11 cellular contexts compared by ENCODE assay signal in genomic region chr18:2955966-2956521, GRCh38. TPM values are rescaled to one million over a fixed set of nuclear protein-coding genes. Genes with fewer than 3 reads are reported as not detected.
A peak's percentile ranks its signal among the peaks of the same experiment; 100 is the strongest.
DNase-seq lines count a peak whose midpoint lies in the region; ATAC-seq and TF ChIP-seq lines count a peak whose summit lies in the region.
"Had no signal": no experiment of that assay in that cellular context is flagged by ENCODE, and none has a peak within 500 bp of the region (broad histone marks: within the 10 kb centered on the region; RNA-seq: fewer than 3 reads in every experiment).

No MANE protein-coding gene starts in this region.

- no peak for ATAC-seq in activated naive CD8-positive, alpha-beta T cell treated with anti-CD3 and anti-CD28 coated beads, Interleukin-2, amount 10 ng/mL, durations not matched to agents 7 days and 5 days (ENCODE audit: low read depth)
- no peak for ATAC-seq in HG03571 (IDR thresholded peaks at IDR 0.05; ENCODE audit: unreplicated experiment)

- H3K4me1 Mint-ChIP-seq in activated naive CD8-positive, alpha-beta T cell treated with anti-CD3 and anti-CD28 coated beads, Interleukin-2, amount 10 ng/mL, durations not matched to agents 7 days and 5 days: peaks cover 61% of the 10 kb centered on the region
- H3K4me1 Mint-ChIP-seq in mesothelial cell of epicardium (peaks cover 6% of the 10 kb centered on the region), Caco-2 (ENCODE audit: low read depth, unreplicated experiment) (no peaks in the 10 kb centered on the region)

- POLR2A ChIA-PET in activated naive CD8-positive, alpha-beta T cell treated with anti-CD3 and anti-CD28 coated beads, Interleukin-2, amount 10 ng/mL, durations not matched to agents 7 days and 5 days (lab: Charles Lee): interaction anchor here (2.5 to 8.1 kb wide), 4 partner anchors 15 to 291 kb away, joined by 11 to 104 read pairs (median 37); partner anchors contain the start of gene MYL12A
- POLR2A ChIA-PET in Caco-2 (lab: Charles Lee): interaction anchor here (0.6 kb wide), 1 partner anchor 82 kb away, joined by 4 read pairs; no protein-coding TSS in a partner anchor

- H3K4me1 ChIP-seq in ascending aorta: peaks cover 13 to 25% of the 10 kb centered on the region in 2 donors
- H3K4me1 ChIP-seq in Caco-2: no peaks in the 10 kb centered on the region

- peak overlapping the region; percentile 84 for H3K27ac Mint-ChIP-seq in activated naive CD8-positive, alpha-beta T cell treated with anti-CD3 and anti-CD28 coated beads, Interleukin-2, amount 10 ng/mL, durations not matched to agents 7 days and 5 days
- peak overlapping the region; percentile 30 for H3K27ac Mint-ChIP-seq in mesothelial cell of epicardium
- no peak overlapping the region for H3K27ac Mint-ChIP-seq in Caco-2 (ENCODE audit: unreplicated experiment)

- H3K4me3 ChIP-seq in AG10803 (ENCODE audit: low read length) (peak overlapping the region; percentile 26), ascending aorta (no peak overlapping the region), Caco-2 (ENCODE audit: low read depth, low read length) (no peak overlapping the region)
- H3K4me3 ChIP-seq: esophagus squamous epithelium had no signal

- CTCF ChIA-PET in Caco-2 (lab: Charles Lee): no interaction called here

- no peaks in the 10 kb centered on the region for H3K27me3 Mint-ChIP-seq in activated naive CD8-positive, alpha-beta T cell treated with anti-CD3 and anti-CD28 coated beads, Interleukin-2, amount 10 ng/mL, durations not matched to agents 7 days and 5 days
- H3K27me3 Mint-ChIP-seq in mesothelial cell of epicardium (ENCODE audit: low read depth) (no peaks in the 10 kb centered on the region), Caco-2 (ENCODE audit: insufficient read depth, unreplicated experiment) (no peaks in the 10 kb centered on the region)

- H3K9me3 ChIP-seq in ascending aorta: no peaks in the 10 kb centered on the region
- no peaks in the 10 kb centered on the region for H3K9me3 ChIP-seq in Caco-2
- H3K9me3 ChIP-seq: esophagus squamous epithelium had no signal

- peak; percentile 82 for DNase-seq in AG10803 (ENCODE audit: low read depth)
- DNase-seq in GM03348 (ENCODE audit: low spot score): peak; percentile 60
- no peak for DNase-seq in activated naive CD8-positive, alpha-beta T cell treated with anti-CD3 and anti-CD28 coated beads, Interleukin-2, amount 10 ng/mL, durations not matched to agents 7 days and 5 days
- DNase-seq in mesothelial cell of epicardium (ENCODE audit: low spot score in 2 of 2, unreplicated experiment in 2 of 2): no peak
- no peak for DNase-seq in NCI-H748 (lab: John Stamatoyannopoulos, UW; ENCODE audit: unreplicated experiment)
- no peak for DNase-seq in ascending aorta (ENCODE audit: low spot score in 2 of 2)
- DNase-seq in Caco-2: no peak
- DNase-seq: esophagus squamous epithelium, H7 had no signal

- intact Hi-C loops in ascending aorta (cut with DNase I): no loop called here
- intact Hi-C loops in Caco-2 (cut with micrococcal nuclease; ENCODE audit: unreplicated experiment): no loop called here

- H3K27ac ChIP-seq in ascending aorta: peak overlapping the region in 1 of 2 donors; percentile 16
- H3K27ac ChIP-seq: C4-2B had no signal

- H3K27me3 ChIP-seq in ascending aorta (no peaks in the 10 kb centered on the region), Caco-2 (replicated peaks; ENCODE audit: control insufficient read depth, insufficient read depth, low read length) (no peaks in the 10 kb centered on the region)
- H3K27me3 ChIP-seq: esophagus squamous epithelium had no signal

- TF ChIP-seq CTCF in AG10803 (conservative IDR thresholded peaks at IDR 0.05; ENCODE audit: low read length) (no peak), mesothelial cell of epicardium (IDR thresholded peaks at IDR 0.05; ENCODE audit: unreplicated experiment) (no peak), ascending aorta (IDR thresholded peaks at IDR 0.05) (no peak), Caco-2 (IDR thresholded peaks at IDR 0.05; ENCODE audit: insufficient read depth in 1 of 2, low read depth in 1 of 2, low read length in 1 of 2, severe bottlenecking in 1 of 2, unreplicated experiment in 1 of 2) (no peak)

- no peaks in the 10 kb centered on the region for H3K9me3 Mint-ChIP-seq in activated naive CD8-positive, alpha-beta T cell treated with anti-CD3 and anti-CD28 coated beads, Interleukin-2, amount 10 ng/mL, durations not matched to agents 7 days and 5 days
- H3K9me3 Mint-ChIP-seq in mesothelial cell of epicardium: peaks cover 8% of the 10 kb centered on the region
- no peaks in the 10 kb centered on the region for H3K9me3 Mint-ChIP-seq in Caco-2 (ENCODE audit: unreplicated experiment)

- H3K36me3 Mint-ChIP-seq in activated naive CD8-positive, alpha-beta T cell treated with anti-CD3 and anti-CD28 coated beads, Interleukin-2, amount 10 ng/mL, durations not matched to agents 7 days and 5 days: peaks cover 49% of the 10 kb centered on the region
- H3K36me3 Mint-ChIP-seq in mesothelial cell of epicardium: peaks cover 43% of the 10 kb centered on the region
- peaks cover 58% of the 10 kb centered on the region for H3K36me3 Mint-ChIP-seq in Caco-2 (ENCODE audit: insufficient read depth, unreplicated experiment)

- H3K4me3 Mint-ChIP-seq in activated naive CD8-positive, alpha-beta T cell treated with anti-CD3 and anti-CD28 coated beads, Interleukin-2, amount 10 ng/mL, durations not matched to agents 7 days and 5 days: peak overlapping the region; percentile 76
- H3K4me3 Mint-ChIP-seq in mesothelial cell of epicardium (no peak overlapping the region), Caco-2 (ENCODE audit: unreplicated experiment) (no peak overlapping the region)

- no TSS peak for BruUV-seq in Caco-2 (replicated peaks; lab: Mats Ljungman, UMichigan)

- H3K36me3 ChIP-seq in ascending aorta (peaks cover 30% of the 10 kb centered on the region in 2 donors), Caco-2 (ENCODE audit: control insufficient read depth, insufficient read depth, low read length) (peaks cover 2% of the 10 kb centered on the region; the same call in 1 of the 2 replicates)

RNA-seq across cellular contexts. Expression of gene LPIN2, which starts 56.9 kb away (rescaled TPM):
- 10 to 100 TPM; 91.0 to 93.9 TPM for total RNA-seq in activated naive CD8-positive, alpha-beta T cell treated with anti-CD3 and anti-CD28 coated beads, Interleukin-2, amount 10 ng/mL, durations not matched to agents 7 days and 5 days
- total RNA-seq in mesothelial cell of epicardium (39.3 to 44.9 TPM (median 42.2 TPM) in 3 replicates), ascending aorta (11.6 TPM), Caco-2 (2022) (25.3 and 26.2 TPM in 2 replicates)

Comparison
In these comparisons a context has a peak if more than half of its experiments do, and no peak if none do; other contexts are left out.
1. DNase-seq: peak in AG10803 (single experiment) and GM03348 (single experiment); none in activated naive CD8-positive, alpha-beta T cell treated with anti-CD3 and anti-CD28 coated beads, Interleukin-2, amount 10 ng/mL, durations not matched to agents 7 days and 5 days (single experiment), mesothelial cell of epicardium (0 of 2), NCI-H748 (single experiment), ascending aorta (0 of 2) and Caco-2 (0 of 2).